Comparison of ENCODE assay signal across 9 cellular contexts in the genomic region with DNA sequence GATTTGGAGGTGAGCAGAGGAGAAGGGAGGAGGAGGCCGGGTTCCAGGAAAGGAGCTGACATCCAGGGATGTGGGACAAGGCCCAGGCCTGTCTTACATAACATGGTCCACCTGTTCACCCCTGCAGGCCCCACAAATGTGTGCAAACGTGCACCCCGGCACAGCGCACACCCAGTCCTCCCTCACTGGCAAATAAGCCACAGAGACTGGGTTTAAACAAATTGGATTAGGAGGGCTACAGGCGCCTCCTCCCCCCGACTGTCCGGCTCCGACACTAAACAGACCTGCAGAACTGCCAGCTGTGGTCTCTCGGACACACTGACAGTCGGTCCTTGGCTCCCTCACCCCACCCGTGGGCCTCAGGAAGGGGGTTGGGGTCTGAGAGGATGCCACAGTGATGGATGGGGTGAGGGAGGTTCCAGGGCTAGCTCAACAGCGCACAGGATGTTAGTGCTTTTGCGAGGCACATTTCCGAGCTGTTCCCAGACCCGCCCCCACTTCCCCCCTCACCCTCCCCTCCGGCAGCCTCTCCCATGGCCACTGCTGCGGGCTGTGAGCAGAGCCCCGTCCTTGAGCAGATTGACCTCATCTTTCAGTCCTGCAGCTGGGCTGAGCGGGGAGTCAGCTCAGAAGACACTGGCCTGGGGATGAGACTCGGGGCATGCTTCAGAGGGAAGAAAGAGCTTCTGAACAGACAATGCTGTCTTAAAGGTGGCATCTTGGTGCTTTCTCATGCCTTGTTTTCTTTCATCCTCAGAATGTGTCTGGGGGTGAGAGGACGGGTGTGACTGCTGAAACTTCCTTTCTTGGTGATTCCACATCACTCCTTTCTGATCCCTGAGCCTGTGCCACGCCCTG. TPM values are rescaled to one million over a fixed set of nuclear protein-coding genes. Genes with fewer than 3 reads are reported as not detected.
DNase-seq lines count a peak whose midpoint lies in the region; ATAC-seq and TF ChIP-seq lines count a peak whose summit lies in the region.
"Had no signal": no experiment of that assay in that cellular context is flagged by ENCODE, and none has a peak within 500 bp of the region (broad histone marks: within the 10 kb centered on the region; RNA-seq: fewer than 3 reads in every experiment).

No MANE protein-coding gene starts in this region.

- H3K36me3 ChIP-seq in SK-N-SH (replicated peaks in 1 of 2; ENCODE audit: control insufficient read depth in 1 of 2, insufficient read depth in 2 of 2, low read length in 1 of 2) (peaks cover 16 to 60% of the 10 kb centered on the region in 2 experiments), gastroesophageal sphincter (peaks cover 3 to 100% of the 10 kb centered on the region in 2 donors), osteoblast (ENCODE audit: insufficient read depth, low read length) (peaks cover 98% of the 10 kb centered on the region)

- H3K27ac ChIP-seq in SK-N-SH (ENCODE audit: low read depth in 2 of 2, low read length in 1 of 2) (peak overlapping the region; percentile 82 to 100), gastroesophageal sphincter (peak overlapping the region; percentile 93 to 100 (median 95)), osteoblast (ENCODE audit: low read depth, low read length) (peak overlapping the region; percentile 72)

- DNase-seq in CMK (ENCODE audit: low read depth) (peak; percentile 53), SK-N-SH (peak; percentile 89), osteoblast (ENCODE audit: insufficient read length, low spot score, missing footprints) (peak; percentile 92), hippocampal formation (lab: John Stamatoyannopoulos, UW) (no peak), DMS79 treated with DMSO at 0.1 percent for 48 hours (lab: John Stamatoyannopoulos, UW) (no peak)

- H3K9me2 ChIP-seq in SK-N-SH, result no peaks in the 10 kb centered on the region

- no peaks in the 10 kb centered on the region for H3K27me3 ChIP-seq in SK-N-SH (ENCODE audit: insufficient read depth)
- no peaks in the 10 kb centered on the region for H3K27me3 ChIP-seq in gastroesophageal sphincter
- no peaks in the 10 kb centered on the region for H3K27me3 ChIP-seq in osteoblast (ENCODE audit: insufficient read depth, low read length)

- H3K4me2 ChIP-seq in SK-N-SH (peak overlapping the region; percentile 61; the same call in 1 of the 2 replicates), osteoblast (ENCODE audit: insufficient read depth, low read length) (no peak overlapping the region)

- WGBS in SK-N-SH (ENCODE audit: low lambda C conversion rate), result 16% methylated on average over 15 of the region's 22 CpGs
- WGBS in gastroesophageal sphincter (ENCODE audit: low coverage in 1 of 2), 2 donors, result 7 to 8% methylated on average over 3 to 5 of the region's 22 CpGs

- H3K4me3 ChIP-seq in SK-N-SH (ENCODE audit: low read depth in 2 of 2, low read length in 1 of 2) (peak overlapping the region in 1 of 2 experiments; percentile 3; a peak in 1 of 4 replicates), gastroesophageal sphincter (peak overlapping the region in 1 of 2 donors; percentile 20), osteoblast (ENCODE audit: insufficient read depth, low read length) (no peak overlapping the region)

- POLR2A ChIA-PET in SK-N-SH (lab: Yijun Ruan, JAX), result interaction anchor here (0.7 to 4.9 kb wide), 12 partner anchors 10 to 458 kb away, joined by 3 to 49 read pairs (median 5); a partner anchor contains a TSS

- peak; percentile 15 for TF ChIP-seq POLR2A in gastroesophageal sphincter (IDR thresholded peaks at IDR 0.05)

- no peak overlapping the region; the same call in 1 of the 2 replicates for H2AFZ ChIP-seq in SK-N-SH (ENCODE audit: low read depth)
- no peak overlapping the region for H2AFZ ChIP-seq in osteoblast (ENCODE audit: low read length)

- H3K4me1 ChIP-seq in SK-N-SH (ENCODE audit: control insufficient read depth in 1 of 2, insufficient read depth in 2 of 2, low read depth in 1 of 2, low read length in 1 of 2) (peaks cover 20 to 78% of the 10 kb centered on the region in 2 experiments), gastroesophageal sphincter (peaks cover 0 to 99% (median 54%) of the 10 kb centered on the region in 3 donors), osteoblast (ENCODE audit: insufficient read depth, low read length) (peaks cover 66% of the 10 kb centered on the region)

- peaks cover 50% of the 10 kb centered on the region for H3F3A ChIP-seq in SK-N-SH (replicated peaks; ENCODE audit: insufficient read depth)

- ATAC-seq in gastroesophageal sphincter (peak; percentile 56), GM18861 (IDR thresholded peaks at IDR 0.05; ENCODE audit: unreplicated experiment) (no peak), GM19324 (IDR thresholded peaks at IDR 0.05; ENCODE audit: low FRiP score, unreplicated experiment) (no peak)

- peaks cover 32% of the 10 kb centered on the region for H3K79me2 ChIP-seq in SK-N-SH (ENCODE audit: insufficient read depth)
- H3K79me2 ChIP-seq in osteoblast (ENCODE audit: insufficient read depth, low read length), result peaks cover 45% of the 10 kb centered on the region

- TF ChIP-seq CTCF in SK-N-SH (IDR thresholded peaks at IDR 0.05) (no peak), gastroesophageal sphincter (IDR thresholded peaks at IDR 0.05) (no peak), osteoblast (IDR thresholded peaks at IDR 0.05; ENCODE audit: extremely low read depth, low read depth, low read length) (no peak)

- TF ChIP-seq RAD21 in SK-N-SH (IDR thresholded peaks at IDR 0.05; ENCODE audit: low read length), result peak; percentile 39

- H3K9me3 ChIP-seq in SK-N-SH (no peaks in the 10 kb centered on the region), gastroesophageal sphincter (no peaks in the 10 kb centered on the region), osteoblast (ENCODE audit: low read depth, low read length) (no peaks in the 10 kb centered on the region)

- peak; percentile 82 to 99 for TF ChIP-seq EP300 in SK-N-SH (IDR thresholded peaks at IDR 0.05; ENCODE audit: borderline replicate concordance in 1 of 2, low read depth in 1 of 2, low read length in 1 of 2)
- TF ChIP-seq EP300 in gastroesophageal sphincter (IDR thresholded peaks at IDR 0.05), result no peak

- CTCF ChIA-PET in SK-N-SH (lab: Yijun Ruan, JAX), result interaction anchor here (1.2 to 52.5 kb wide), 9 partner anchors 11 to 108 kb away, joined by 3 to 1751 read pairs (median 6); a partner anchor contains a TSS

- H4K20me1 ChIP-seq in SK-N-SH (ENCODE audit: insufficient read depth), result peaks cover 8% of the 10 kb centered on the region; the same call in 1 of the 2 replicates
- peaks cover 63% of the 10 kb centered on the region for H4K20me1 ChIP-seq in osteoblast (ENCODE audit: insufficient read depth, low read length)

- peak overlapping the region; percentile 53 for H3K9ac ChIP-seq in SK-N-SH

TF ChIP-seq in SK-N-SH, 30 proteins besides CTCF, POLR2A, EP300 and RAD21 (continues in another document):
- TF ChIP-seq TAF1 (IDR thresholded peaks at IDR 0.05; ENCODE audit: borderline replicate concordance, low read depth, low read length), result peak; percentile 42; the same call in 1 of the 2 replicates
- 0 out of 2 replicates have a peak, but pooled peaks have one; percentile 43 for TF ChIP-seq NFIC (IDR thresholded peaks at IDR 0.05; ENCODE audit: borderline replicate concordance)
- peak; percentile 97 for TF ChIP-seq CHD2 (IDR thresholded peaks at IDR 0.05; ENCODE audit: low read length, partially characterized antibody)
- TF ChIP-seq, protein P1, sequence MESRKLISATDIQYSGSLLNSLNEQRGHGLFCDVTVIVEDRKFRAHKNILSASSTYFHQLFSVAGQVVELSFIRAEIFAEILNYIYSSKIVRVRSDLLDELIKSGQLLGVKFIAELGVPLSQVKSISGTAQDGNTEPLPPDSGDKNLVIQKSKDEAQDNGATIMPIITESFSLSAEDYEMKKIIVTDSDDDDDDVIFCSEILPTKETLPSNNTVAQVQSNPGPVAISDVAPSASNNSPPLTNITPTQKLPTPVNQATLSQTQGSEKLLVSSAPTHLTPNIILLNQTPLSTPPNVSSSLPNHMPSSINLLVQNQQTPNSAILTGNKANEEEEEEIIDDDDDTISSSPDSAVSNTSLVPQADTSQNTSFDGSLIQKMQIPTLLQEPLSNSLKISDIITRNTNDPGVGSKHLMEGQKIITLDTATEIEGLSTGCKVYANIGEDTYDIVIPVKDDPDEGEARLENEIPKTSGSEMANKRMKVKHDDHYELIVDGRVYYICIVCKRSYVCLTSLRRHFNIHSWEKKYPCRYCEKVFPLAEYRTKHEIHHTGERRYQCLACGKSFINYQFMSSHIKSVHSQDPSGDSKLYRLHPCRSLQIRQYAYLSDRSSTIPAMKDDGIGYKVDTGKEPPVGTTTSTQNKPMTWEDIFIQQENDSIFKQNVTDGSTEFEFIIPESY (IDR thresholded peaks at IDR 0.05; ENCODE audit: borderline replicate concordance, low read depth), result no peak
- TF ChIP-seq JUND (IDR thresholded peaks at IDR 0.05), result peak; percentile 45; the same call in 1 of the 2 replicates
- TF ChIP-seq FOXJ3 (CRISPR knock-in tag; IDR thresholded peaks at IDR 0.05), result peak; percentile 98
- TF ChIP-seq, protein P2, sequence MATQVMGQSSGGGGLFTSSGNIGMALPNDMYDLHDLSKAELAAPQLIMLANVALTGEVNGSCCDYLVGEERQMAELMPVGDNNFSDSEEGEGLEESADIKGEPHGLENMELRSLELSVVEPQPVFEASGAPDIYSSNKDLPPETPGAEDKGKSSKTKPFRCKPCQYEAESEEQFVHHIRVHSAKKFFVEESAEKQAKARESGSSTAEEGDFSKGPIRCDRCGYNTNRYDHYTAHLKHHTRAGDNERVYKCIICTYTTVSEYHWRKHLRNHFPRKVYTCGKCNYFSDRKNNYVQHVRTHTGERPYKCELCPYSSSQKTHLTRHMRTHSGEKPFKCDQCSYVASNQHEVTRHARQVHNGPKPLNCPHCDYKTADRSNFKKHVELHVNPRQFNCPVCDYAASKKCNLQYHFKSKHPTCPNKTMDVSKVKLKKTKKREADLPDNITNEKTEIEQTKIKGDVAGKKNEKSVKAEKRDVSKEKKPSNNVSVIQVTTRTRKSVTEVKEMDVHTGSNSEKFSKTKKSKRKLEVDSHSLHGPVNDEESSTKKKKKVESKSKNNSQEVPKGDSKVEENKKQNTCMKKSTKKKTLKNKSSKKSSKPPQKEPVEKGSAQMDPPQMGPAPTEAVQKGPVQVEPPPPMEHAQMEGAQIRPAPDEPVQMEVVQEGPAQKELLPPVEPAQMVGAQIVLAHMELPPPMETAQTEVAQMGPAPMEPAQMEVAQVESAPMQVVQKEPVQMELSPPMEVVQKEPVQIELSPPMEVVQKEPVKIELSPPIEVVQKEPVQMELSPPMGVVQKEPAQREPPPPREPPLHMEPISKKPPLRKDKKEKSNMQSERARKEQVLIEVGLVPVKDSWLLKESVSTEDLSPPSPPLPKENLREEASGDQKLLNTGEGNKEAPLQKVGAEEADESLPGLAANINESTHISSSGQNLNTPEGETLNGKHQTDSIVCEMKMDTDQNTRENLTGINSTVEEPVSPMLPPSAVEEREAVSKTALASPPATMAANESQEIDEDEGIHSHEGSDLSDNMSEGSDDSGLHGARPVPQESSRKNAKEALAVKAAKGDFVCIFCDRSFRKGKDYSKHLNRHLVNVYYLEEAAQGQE (IDR thresholded peaks at IDR 0.05; ENCODE audit: low read depth, low read length), result no peak
- TF ChIP-seq MXI1 (IDR thresholded peaks at IDR 0.05; ENCODE audit: low read depth, low read length), result peak; percentile 86

RNA-seq across cellular contexts. Expression of a gene that starts 43.6 kb away (rescaled TPM):
- polyA plus RNA-seq in SK-N-SH (2012; rRNA removed), result 0.16 TPM in 1 of 2 replicates, not detected in the other
- 0.09 TPM in 1 of 2 replicates, not detected in the other for polyA plus RNA-seq in SK-N-SH (2012; cell fraction: cytosol; rRNA removed)
- 0.29 TPM in 1 of 2 replicates, not detected in the other for polyA plus RNA-seq in SK-N-SH (2012; cell fraction: nucleus; rRNA removed)
- total RNA-seq in gastroesophageal sphincter (1 to 10 TPM; 2.3 to 7.2 (median 4.0) TPM), osteoblast (0.29 TPM in 1 of 2 replicates, not detected in the other)
- total RNA-seq: frontal cortex had no signal

Comparison
In these comparisons a context has a peak if more than half of its experiments do, and no peak if none do; other contexts are left out.
1. DNase-seq: peak in CMK (single experiment), SK-N-SH (single experiment) and osteoblast (single experiment); none in hippocampal formation (0 of 2) and DMS79 treated with DMSO at 0.1 percent for 48 hours (single experiment).
2. Peak in every context shown above with its lines, with median percentiles within 50 percentile points of each other: H3K27ac ChIP-seq.